Comparison of ENCODE assay signal across 14 cellular contexts in genomic region chr5:107257885-107258520, GRCh38.
DNase-seq lines count a peak whose midpoint lies in the region; ATAC-seq and TF ChIP-seq lines count a peak whose summit lies in the region.
"Had no signal": no experiment of that assay in that cellular context is flagged by ENCODE, and none has a peak within 500 bp of the region (broad histone marks: within the 10 kb centered on the region; RNA-seq: fewer than 3 reads in every experiment).

No MANE protein-coding gene starts in this region.

- no peak overlapping the region for H3K27ac Mint-ChIP-seq in stimulated activated naive B cell treated with anti-CD40 and anti-IgM and Interleukin-4, amounts not matched to agents 10 μg/mL and 1 μg/mL and 100 μg/mL, for 72 hours
- H3K27ac Mint-ChIP-seq: activated T-helper 1 cell treated with anti-CD3 and anti-CD28 coated beads, Interleukin-12 subunit alpha, Interleukin-12 subunit beta, Interleukin-2, Interleukin-4 antibody, amounts not matched to agents 30 ng/mL and 10 ng/mL and 1 ng/mL, durations not matched to agents 14 hours and 24 hours and 36 hours; B cell had no signal

- peaks cover 13 to 23% of the 10 kb centered on the region in 2 donors for H3K9me3 Mint-ChIP-seq in stimulated activated naive B cell treated with anti-CD40 and anti-IgM and Interleukin-4, amounts not matched to agents 10 μg/mL and 1 μg/mL and 100 μg/mL, for 72 hours

- peaks cover 0 to 16% (median 3%) of the 10 kb centered on the region in 4 donors for H3K4me1 ChIP-seq in stomach

- intact Hi-C loops in stomach (cut with DNase I; ENCODE audit: low total_unique reads) = no loop called here

- ATAC-seq in GM18508 (IDR thresholded peaks at IDR 0.05; ENCODE audit: insufficient read depth, unreplicated experiment) (peak; percentile 68), GM21367 (IDR thresholded peaks at IDR 0.05; ENCODE audit: unreplicated experiment) (peak; percentile 66), HG03342 (IDR thresholded peaks at IDR 0.05; ENCODE audit: unreplicated experiment) (peak; percentile 71), HG02870 (IDR thresholded peaks at IDR 0.05; ENCODE audit: unreplicated experiment) (no peak)
- ATAC-seq in stimulated activated naive B cell treated with anti-CD40 and anti-IgM and Interleukin-4, amounts not matched to agents 10 μg/mL and 1 μg/mL and 100 μg/mL, for 72 hours (replicated peaks) = no peak
- ATAC-seq: lower lobe of right lung had no signal

- H3K4me1 Mint-ChIP-seq in stimulated activated naive B cell treated with anti-CD40 and anti-IgM and Interleukin-4, amounts not matched to agents 10 μg/mL and 1 μg/mL and 100 μg/mL, for 72 hours = no peaks in the 10 kb centered on the region
- H3K4me1 Mint-ChIP-seq: B cell had no signal

- H3K36me3 ChIP-seq in stomach = no peaks in the 10 kb centered on the region
- H3K36me3 ChIP-seq: lower lobe of right lung had no signal

- 75 to 92% (median 80%) methylated on average over 2 of the region's 2 CpGs for WGBS in stomach, 5 donors

- no peak for TF ChIP-seq CTCF in astrocyte of the spinal cord (IDR thresholded peaks at IDR 0.05; ENCODE audit: low read depth, low read length)
- TF ChIP-seq CTCF in stomach (IDR thresholded peaks at IDR 0.05) = no peak

- peaks cover 0 to 27% of the 10 kb centered on the region in 2 donors for H3K27me3 Mint-ChIP-seq in stimulated activated naive B cell treated with anti-CD40 and anti-IgM and Interleukin-4, amounts not matched to agents 10 μg/mL and 1 μg/mL and 100 μg/mL, for 72 hours
- H3K27me3 Mint-ChIP-seq: B cell had no signal

- H3K4me3 ChIP-seq in astrocyte of the spinal cord (ENCODE audit: low read depth, low read length) (no peak overlapping the region), stomach (no peak overlapping the region)
- H3K4me3 ChIP-seq: hepatocyte, lower lobe of right lung had no signal

- peaks cover 0 to 14% of the 10 kb centered on the region in 2 donors for H3K36me3 Mint-ChIP-seq in stimulated activated naive B cell treated with anti-CD40 and anti-IgM and Interleukin-4, amounts not matched to agents 10 μg/mL and 1 μg/mL and 100 μg/mL, for 72 hours

- TF ChIP-seq EP300 in stomach (IDR thresholded peaks at IDR 0.05) = no peak

- no peaks in the 10 kb centered on the region for H3K9me3 ChIP-seq in stomach
- H3K9me3 ChIP-seq: lower lobe of right lung, SK-N-SH had no signal

- DNase-seq in astrocyte of the spinal cord (ENCODE audit: low read depth, low spot score) (peak; percentile 6), stomach (no peak), NCI-H2081 treated with DMSO at 0.1 percent for 48 hours (lab: John Stamatoyannopoulos, UW) (no peak)
- DNase-seq in stimulated activated naive B cell treated with anti-CD40 and anti-IgM and Interleukin-4, amounts not matched to agents 10 μg/mL and 1 μg/mL and 100 μg/mL, for 72 hours = no peak
- DNase-seq: lower lobe of right lung, NCI-H1694 treated with DMSO at 0.1 percent for 48 hours, SK-N-SH had no signal

- in situ Hi-C loops in astrocyte of the spinal cord (cut with HindIII; ENCODE audit: low sequenced_read_pairs) = no loop called here

- no peaks in the 10 kb centered on the region for H3K27me3 ChIP-seq in stomach
- H3K27me3 ChIP-seq: hepatocyte had no signal

- no peak overlapping the region for H3K4me3 Mint-ChIP-seq in stimulated activated naive B cell treated with anti-CD40 and anti-IgM and Interleukin-4, amounts not matched to agents 10 μg/mL and 1 μg/mL and 100 μg/mL, for 72 hours
- H3K4me3 Mint-ChIP-seq: activated T-helper 1 cell treated with anti-CD3 and anti-CD28 coated beads, Interleukin-12 subunit alpha, Interleukin-12 subunit beta, Interleukin-2, Interleukin-4 antibody, amounts not matched to agents 30 ng/mL and 10 ng/mL and 1 ng/mL, durations not matched to agents 14 hours and 24 hours and 36 hours; B cell had no signal

- no peak overlapping the region for H3K27ac ChIP-seq in stomach
- H3K27ac ChIP-seq: hepatocyte, lower lobe of right lung had no signal

- TF ChIP-seq POLR2A in stomach (IDR thresholded peaks at IDR 0.05) = no peak

Comparison
In these comparisons a context has a peak if more than half of its experiments do, and no peak if none do; other contexts are left out.
1. ATAC-seq: peak in GM18508 (single experiment), GM21367 (single experiment) and HG03342 (single experiment); none in HG02870 (single experiment) and stimulated activated naive B cell treated with anti-CD40 and anti-IgM and Interleukin-4, amounts not matched to agents 10 μg/mL and 1 μg/mL and 100 μg/mL, for 72 hours (0 of 2).